Comparison of ENCODE assay signal across 16 cellular contexts in genomic region chr16:86515420-86515779, GRCh38. TPM values are rescaled to one million over a fixed set of nuclear protein-coding genes. Genes with fewer than 3 reads are reported as not detected.
A peak's percentile ranks its signal among the peaks of the same experiment; 100 is the strongest.
DNase-seq lines count a peak whose midpoint lies in the region; ATAC-seq, FAIRE-seq and TF ChIP-seq lines count a peak whose summit lies in the region.
"Had no signal": no experiment of that assay in that cellular context is flagged by ENCODE, and none has a peak within 500 bp of the region (broad histone marks: within the 10 kb centered on the region; RNA-seq: fewer than 3 reads in every experiment).

No MANE protein-coding gene starts in this region.

- no peak for FAIRE-seq in frontal cortex (lab: Jason Lieb, UNC)
- FAIRE-seq: TTC549 had no signal

- peak; percentile 45 for DNase-seq in ELR (ENCODE audit: low read depth)
- peak; percentile 64 for DNase-seq in WTC11 (ENCODE audit: low spot score)
- no peak for DNase-seq in foreskin fibroblast
- no peak for DNase-seq in ovary
- no peak for DNase-seq in DMS114 treated with DMSO at 0.1 percent for 48 hours (lab: John Stamatoyannopoulos, UW; ENCODE audit: unreplicated experiment)
- no peak for DNase-seq in frontal cortex (ENCODE audit: low spot score in 2 of 2)
- no peak for DNase-seq in activated naive CD8-positive, alpha-beta T cell treated with anti-CD3 and anti-CD28 coated beads for 36 hours
- no peak for DNase-seq in NCI-H1436 (lab: John Stamatoyannopoulos, UW)
- DNase-seq: Calu3; effector memory CD4-positive, alpha-beta T cell; NK-92 treated with Interleukin-12 subunit alpha and Interleukin-12 subunit beta, amount 100 ng/mL, for 24 hours; occipital lobe; stimulated activated CD4-positive, alpha-beta T cell treated with anti-CD3 and anti-CD28 coated beads, Interleukin-12 subunit alpha, Interleukin-12 subunit beta, amount 100 ng/mL, for 4 hours had no signal

- POLR2A ChIA-PET in WTC11 (lab: Charles Lee), result no interaction called here

- peaks cover 4% of the 10 kb centered on the region for H3K36me3 Mint-ChIP-seq in WTC11
- H3K36me3 Mint-ChIP-seq in activated naive CD8-positive, alpha-beta T cell treated with anti-CD3 and anti-CD28 coated beads for 36 hours, result peaks cover 2% of the 10 kb centered on the region

- 9 to 25% (median 12%) methylated on average over 29 of the region's 29 CpGs for WGBS in ovary, 3 donors

- H3K4me1 Mint-ChIP-seq in WTC11, result peaks cover 31% of the 10 kb centered on the region
- H3K4me1 Mint-ChIP-seq in activated naive CD8-positive, alpha-beta T cell treated with anti-CD3 and anti-CD28 coated beads for 36 hours, result peaks cover 8% of the 10 kb centered on the region

- no peak for TF ChIP-seq POLR2A in ovary (IDR thresholded peaks at IDR 0.05)

- no peak overlapping the region for H3K27ac ChIP-seq in ovary
- H3K27ac ChIP-seq: suprapubic skin had no signal

- H3K9me3 Mint-ChIP-seq in WTC11, result no peaks in the 10 kb centered on the region
- no peaks in the 10 kb centered on the region for H3K9me3 Mint-ChIP-seq in activated naive CD8-positive, alpha-beta T cell treated with anti-CD3 and anti-CD28 coated beads for 36 hours

- H3K4me1 ChIP-seq in ovary (ENCODE audit: insufficient read depth), result peaks cover 11% of the 10 kb centered on the region

- no peak for TF ChIP-seq EP300 in ovary (IDR thresholded peaks at IDR 0.05)

- H3K4me3 ChIP-seq in foreskin fibroblast (ENCODE audit: low read depth in 1 of 2, low read length in 2 of 2) (peak overlapping the region; percentile 7 to 29), ovary (peak overlapping the region; percentile 17)
- H3K4me3 ChIP-seq: suprapubic skin had no signal

- peaks cover 12% of the 10 kb centered on the region for H3K27me3 ChIP-seq in ovary

- intact Hi-C loops in ovary (cut with DNase I), result loop anchor here (5.0 to 10.0 kb wide), 2 partner anchors 443 to 691 kb away; no protein-coding TSS in a partner anchor

- H3K27ac Mint-ChIP-seq in WTC11, result no peak overlapping the region
- H3K27ac Mint-ChIP-seq in activated naive CD8-positive, alpha-beta T cell treated with anti-CD3 and anti-CD28 coated beads for 36 hours, result no peak overlapping the region

- no peak for TF ChIP-seq CTCF in WTC11 (IDR thresholded peaks at IDR 0.05)
- TF ChIP-seq CTCF in foreskin fibroblast (IDR thresholded peaks at IDR 0.05; ENCODE audit: low read depth, low read length), result no peak
- TF ChIP-seq CTCF in ovary (IDR thresholded peaks at IDR 0.05), result no peak

- H3K4me3 Mint-ChIP-seq in WTC11, result no peak overlapping the region; the same call in 1 of the 2 replicates
- H3K4me3 Mint-ChIP-seq in activated naive CD8-positive, alpha-beta T cell treated with anti-CD3 and anti-CD28 coated beads for 36 hours, result no peak overlapping the region

- CTCF ChIA-PET in WTC11 (lab: Charles Lee), result no interaction called here

- no peaks in the 10 kb centered on the region for H3K36me3 ChIP-seq in ovary
- H3K36me3 ChIP-seq: suprapubic skin had no signal

- peaks cover 99% of the 10 kb centered on the region for H3K27me3 Mint-ChIP-seq in WTC11 (ENCODE audit: low read depth)
- peaks cover 89% of the 10 kb centered on the region for H3K27me3 Mint-ChIP-seq in activated naive CD8-positive, alpha-beta T cell treated with anti-CD3 and anti-CD28 coated beads for 36 hours

- peak; percentile 15 for ATAC-seq in WTC11

- H3K9me3 ChIP-seq in ovary, result no peaks in the 10 kb centered on the region
- H3K9me3 ChIP-seq: suprapubic skin had no signal

TF ChIP-seq in WTC11, 78 proteins besides CTCF, POLR2A, EP300 and RAD21:
- TF ChIP-seq ZBTB21 (CRISPR knock-in tag; IDR thresholded peaks at IDR 0.05; ENCODE audit: borderline replicate concordance) (no peak), E2F5 (CRISPR knock-in tag; IDR thresholded peaks at IDR 0.05) (peak; percentile 37; the same call in 1 of the 2 replicates), ZBTB43 (CRISPR knock-in tag; IDR thresholded peaks at IDR 0.05) (no peak), GTF2I (CRISPR knock-in tag; conservative IDR thresholded peaks at IDR 0.05) (no peak)

RNA-seq across cellular contexts. Expression of gene FOXF1, which starts 5.1 kb away (rescaled TPM):
- 0.09 to 0.14 TPM in 2 of 3 replicates, not detected in the other for total RNA-seq in WTC11 (2021)
- 1 to 10 TPM in 2 of 7 donors, under 1 TPM in 5; 0.22 to 1.5 (median 0.45) TPM for total RNA-seq in ovary
- under 1 TPM; 0.23 to 0.70 TPM for polyA plus RNA-seq in ovary
- 0.41 TPM for total RNA-seq in frontal cortex
- total RNA-seq in activated naive CD8-positive, alpha-beta T cell treated with anti-CD3 and anti-CD28 coated beads for 36 hours, result not detected
- total RNA-seq: Calu3 had no signal

RNA-seq across cellular contexts. Expression of gene MTHFSD, which starts 39.6 kb away (rescaled TPM):
- total RNA-seq in WTC11 (2021), result 14.1 to 15.7 TPM (median 15.3 TPM) in 3 replicates
- total RNA-seq in ovary, result 10 to 100 TPM; 12.4 to 24.9 (median 22.5) TPM
- 10 to 100 TPM; 11.0 to 16.5 TPM for polyA plus RNA-seq in ovary
- total RNA-seq in frontal cortex, result 11.8 TPM
- 10 to 100 TPM; 20.7 to 22.5 TPM for total RNA-seq in activated naive CD8-positive, alpha-beta T cell treated with anti-CD3 and anti-CD28 coated beads for 36 hours

RNA-seq across cellular contexts. Expression of gene FOXC2, which starts 51.2 kb away (rescaled TPM):
- total RNA-seq in WTC11 (2021) (0.18 to 0.28 TPM (median 0.21 TPM) in 3 replicates), ovary (1 to 10 TPM in 1 of 7 donors, under 1 TPM in 6; 0.10 to 1.3 (median 0.35) TPM), frontal cortex (0.41 TPM)
- 1 to 10 TPM in 1 of 2 donors, under 1 TPM in 1; 0.47 to 2.5 TPM for polyA plus RNA-seq in ovary
- not detected for total RNA-seq in activated naive CD8-positive, alpha-beta T cell treated with anti-CD3 and anti-CD28 coated beads for 36 hours
- total RNA-seq: SK-MEL-5 had no signal

Comparison
In these comparisons a context has a peak if more than half of its experiments do, and no peak if none do; other contexts are left out.
1. DNase-seq: peak in ELR (single experiment) and WTC11 (single experiment); none in foreskin fibroblast (0 of 2), ovary (0 of 5), DMS114 treated with DMSO at 0.1 percent for 48 hours (single experiment), frontal cortex (0 of 2), activated naive CD8-positive, alpha-beta T cell treated with anti-CD3 and anti-CD28 coated beads for 36 hours (single experiment) and NCI-H1436 (single experiment).